Comparison of ENCODE assay signal across 8 cellular contexts in the genomic region with DNA sequence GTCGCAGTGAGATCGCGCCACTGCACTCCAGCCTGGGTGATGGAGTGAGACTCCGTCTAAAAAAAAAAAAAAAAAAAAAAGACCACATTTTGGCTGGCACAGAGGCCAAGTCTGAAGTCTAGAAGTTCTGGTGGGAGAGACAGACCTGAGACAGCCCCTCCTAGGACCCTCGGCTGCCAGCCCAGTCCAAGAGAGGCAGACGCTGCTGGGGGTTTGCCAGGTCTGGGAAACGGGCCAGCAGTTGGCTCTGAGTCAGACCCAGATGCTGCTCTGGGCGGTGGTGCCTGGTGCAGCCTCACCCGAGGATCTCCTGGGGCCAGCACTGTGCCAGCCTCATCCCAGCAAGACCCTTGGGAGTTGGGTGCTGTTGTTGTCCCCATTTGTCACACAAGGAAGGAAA. TPM values are rescaled to one million over a fixed set of nuclear protein-coding genes. Genes with fewer than 3 reads are reported as not detected.
A peak's percentile ranks its signal among the peaks of the same experiment; 100 is the strongest.
DNase-seq lines count a peak whose midpoint lies in the region; ATAC-seq and TF ChIP-seq lines count a peak whose summit lies in the region.

No MANE protein-coding gene starts in this region.

- no peaks in the 10 kb centered on the region for H3K4me1 ChIP-seq in uterus

- TF ChIP-seq POLR2A in uterus (IDR thresholded peaks at IDR 0.05) = no peak

- peak; percentile 82 for ATAC-seq in Right ventricle myocardium inferior
- no peak for ATAC-seq in HG03095 (IDR thresholded peaks at IDR 0.05; ENCODE audit: unreplicated experiment)
- no peak for ATAC-seq in GM19467 (IDR thresholded peaks at IDR 0.05; ENCODE audit: unreplicated experiment)
- no peak for ATAC-seq in HG02840 (IDR thresholded peaks at IDR 0.05; ENCODE audit: low FRiP score, unreplicated experiment)

- TF ChIP-seq CTCF in uterus (IDR thresholded peaks at IDR 0.05) = no peak

- no peaks in the 10 kb centered on the region for H3K27me3 ChIP-seq in uterus

- H3K4me3 ChIP-seq in uterus = no peak overlapping the region

- H3K27ac ChIP-seq in uterus = no peak overlapping the region

- intact Hi-C loops in Right ventricle myocardium inferior (cut with DNase I) = no loop called here
- intact Hi-C loops in cardiac septum (cut with DNase I) = no loop called here
- intact Hi-C loops in uterus (cut with DNase I; ENCODE audit: low total_unique reads) = no loop called here

- DNase-seq in Right ventricle myocardium inferior (ENCODE audit: missing footprints) (peak; percentile 73), cardiac septum (ENCODE audit: low spot score) (no peak), anterior cingulate cortex (lab: John Stamatoyannopoulos, UW) (peak in 57 of 58 donors; percentile 22 to 99 (median 90)), inferior parietal cortex (ENCODE audit: extremely low spot score) (peak; percentile 91), uterus (peak; percentile 26 to 53)

- H3K9me3 ChIP-seq in uterus = no peaks in the 10 kb centered on the region

- H3K36me3 ChIP-seq in uterus = no peaks in the 10 kb centered on the region

RNA-seq across cellular contexts. Expression of gene FCHO1, which starts 5.8 kb away (rescaled TPM):
- total RNA-seq in Right ventricle myocardium inferior = 0.24 TPM
- total RNA-seq in cardiac septum = 1.0 TPM
- 1 to 10 TPM in 2 of 4 donors, under 1 TPM in 1, not detected in 1; under 0.01 to 3.8 (median 1.4) TPM for total RNA-seq in uterus

RNA-seq across cellular contexts. Expression of gene B3GNT3, which starts 37.8 kb away (rescaled TPM):
- total RNA-seq in Right ventricle myocardium inferior = not detected
- total RNA-seq in cardiac septum = not detected
- 1 to 10 TPM in 1 of 4 donors, not detected in 3; 1.4 TPM for total RNA-seq in uterus

RNA-seq across cellular contexts. Expression of gene MAP1S, which starts 37.8 kb away (rescaled TPM):
- 26.0 TPM for total RNA-seq in Right ventricle myocardium inferior
- 27.5 TPM for total RNA-seq in cardiac septum
- 10 to 100 TPM in 3 of 4 donors, 1 to 10 TPM in 1; 6.2 to 78.7 (median 50.3) TPM for total RNA-seq in uterus
